ENCODE assay signal across 8 cellular contexts in the genomic region with DNA sequence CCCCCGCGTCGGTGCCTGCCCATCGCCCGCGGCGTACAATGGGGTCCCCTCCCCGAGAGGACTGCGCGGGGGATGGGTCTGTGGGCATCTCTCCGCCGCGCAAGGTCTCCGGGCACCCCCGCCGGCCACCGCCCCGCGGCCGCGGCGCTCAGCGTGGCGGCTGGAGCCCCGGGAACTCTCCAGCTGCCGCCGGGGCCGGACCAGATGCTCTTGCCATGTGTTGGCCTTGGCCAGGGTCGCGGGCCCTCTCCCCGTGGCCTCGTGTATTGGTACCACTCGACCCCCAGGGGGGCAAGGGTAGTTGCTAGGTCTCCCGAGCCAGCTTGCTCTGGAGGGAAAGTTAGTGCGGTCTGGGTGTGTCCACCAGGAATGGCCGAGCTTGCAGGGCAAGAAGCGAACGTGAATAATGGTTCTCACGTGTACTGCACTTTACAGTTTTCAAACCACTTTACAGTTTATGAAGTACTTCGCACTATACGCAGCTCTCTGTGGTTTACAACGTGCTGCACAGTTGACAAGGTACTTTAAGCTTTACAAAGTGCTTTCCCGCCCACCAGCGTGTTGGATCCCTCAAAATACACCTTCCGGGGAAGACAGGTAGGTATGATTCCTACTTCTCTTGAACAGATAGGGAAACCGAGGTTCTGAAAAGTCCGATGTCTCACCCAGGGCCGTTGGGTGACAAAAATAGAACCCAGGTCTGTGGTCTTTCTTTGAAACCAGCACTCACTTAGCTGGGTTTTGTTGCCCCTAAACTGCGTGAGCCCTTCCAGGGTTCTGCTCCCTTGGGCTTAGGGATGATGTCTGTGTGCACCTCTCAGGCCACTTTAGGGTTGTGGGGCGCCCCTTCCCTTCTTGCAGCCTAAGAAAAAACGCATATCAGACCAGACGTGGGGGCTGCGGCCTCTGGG. TPM values are rescaled to one million over a fixed set of nuclear protein-coding genes. Genes with fewer than 3 reads are reported as not detected.
A peak's percentile ranks its signal among the peaks of the same experiment; 100 is the strongest.
DNase-seq lines count a peak whose midpoint lies in the region; ATAC-seq, FAIRE-seq and TF ChIP-seq lines count a peak whose summit lies in the region.

No MANE protein-coding gene starts in this region.

- no peak for DNase-seq in GM12892 (ENCODE audit: insufficient read length)
- DNase-seq in OCI-LY7 (ENCODE audit: low spot score), result no peak
- DNase-seq in esophagus muscularis mucosa (ENCODE audit: extremely low spot score), result no peak
- no peak for DNase-seq in progenitor cell of endocrine pancreas (ENCODE audit: low spot score, unreplicated experiment)
- DNase-seq in NCI-H446 treated with DMSO at 0.1 percent for 48 hours (lab: John Stamatoyannopoulos, UW), result no peak
- DNase-seq in activated gamma-delta T cell treated with Interleukin-2 at 50 U/mL for 16 hours, result no peak
- DNase-seq in putamen (ENCODE audit: low spot score), result no peak

- peak; percentile 81 for FAIRE-seq in GM12892 (lab: Jason Lieb, UNC)

- no peaks in the 10 kb centered on the region for H4K20me1 ChIP-seq in OCI-LY7 (ENCODE audit: insufficient read depth, low read length)

- no peak for TF ChIP-seq CTCF in OCI-LY7 (conservative IDR thresholded peaks at IDR 0.05; ENCODE audit: low read length)
- no peak for TF ChIP-seq CTCF in esophagus muscularis mucosa (IDR thresholded peaks at IDR 0.05)
- no peak for TF ChIP-seq CTCF in progenitor cell of endocrine pancreas (IDR thresholded peaks at IDR 0.05; ENCODE audit: unreplicated experiment)

- no TSS peak for BruUV-seq in OCI-LY7 (replicated peaks; lab: Mats Ljungman, UMichigan)

- CTCF ChIA-PET in OCI-LY7 (lab: Charles Lee; ENCODE audit: unreplicated experiment), result no interaction called here

- H3K27ac Mint-ChIP-seq in progenitor cell of endocrine pancreas, result peak overlapping the region; percentile 84

- H3K4me3 Mint-ChIP-seq in progenitor cell of endocrine pancreas (ENCODE audit: low read depth), result peak overlapping the region; percentile 81

- H3K79me2 ChIP-seq in OCI-LY7 (ENCODE audit: insufficient read depth, low read depth, low read length), result no peaks in the 10 kb centered on the region

- H3K4me3 ChIP-seq in OCI-LY7 (ENCODE audit: low read depth, low read length, poor library complexity, severe bottlenecking) (no peak overlapping the region), esophagus muscularis mucosa (peak overlapping the region; percentile 50 to 64 (median 52))

- no peak for TF ChIP-seq POLR2A in GM12892 (IDR thresholded peaks at IDR 0.05; ENCODE audit: low read depth, low read length)
- no peak for TF ChIP-seq POLR2A in esophagus muscularis mucosa (IDR thresholded peaks at IDR 0.05; ENCODE audit: low read depth)

- H3K36me3 Mint-ChIP-seq in progenitor cell of endocrine pancreas (ENCODE audit: insufficient read depth), result peaks cover 3% of the 10 kb centered on the region

- H3K27me3 Mint-ChIP-seq in progenitor cell of endocrine pancreas, result no peaks in the 10 kb centered on the region

- intact Hi-C loops in OCI-LY7 (cut with micrococcal nuclease; ENCODE audit: unreplicated experiment) (no loop called here), esophagus muscularis mucosa (cut with DNase I) (no loop called here)

- H3K27ac ChIP-seq in OCI-LY7 (ENCODE audit: low read depth, low read length, poor library complexity, severe bottlenecking) (no peak overlapping the region), esophagus muscularis mucosa (replicated peaks in 1 of 4) (no peak overlapping the region)

- no peaks in the 10 kb centered on the region for H3K9me2 ChIP-seq in OCI-LY7 (ENCODE audit: insufficient read depth, low read length)

- H3K27me3 ChIP-seq in esophagus muscularis mucosa, result peaks cover 4 to 60% (median 11%) of the 10 kb centered on the region in 4 donors

- no peak for ATAC-seq in HG03354 (IDR thresholded peaks at IDR 0.05; ENCODE audit: poor library complexity, severe bottlenecking, unreplicated experiment)

- 0 out of 2 replicates have a peak overlapping the region, but pooled peaks have one; percentile 2 for H3K4me2 ChIP-seq in OCI-LY7 (ENCODE audit: low read length)

- H2AFZ ChIP-seq in OCI-LY7 (ENCODE audit: low read length), result no peak overlapping the region

- no peaks in the 10 kb centered on the region for H3K9me3 Mint-ChIP-seq in progenitor cell of endocrine pancreas (ENCODE audit: low read depth)

- H3K4me1 ChIP-seq in OCI-LY7 (ENCODE audit: insufficient read depth, low read length, poor library complexity, severe bottlenecking) (no peaks in the 10 kb centered on the region), esophagus muscularis mucosa (peaks cover 13 to 25% (median 21%) of the 10 kb centered on the region in 4 donors)

- H3K4me1 Mint-ChIP-seq in progenitor cell of endocrine pancreas (ENCODE audit: low read depth), result peaks cover 33% of the 10 kb centered on the region

- TF ChIP-seq EP300 in esophagus muscularis mucosa (IDR thresholded peaks at IDR 0.05), result no peak

- WGBS in esophagus muscularis mucosa, result 42% methylated on average over 29 of the region's 53 CpGs

- POLR2A ChIA-PET in OCI-LY7 (lab: Charles Lee), result interaction anchor here (1.4 kb wide), 1 partner anchor 18 kb away, joined by 4 read pairs; no protein-coding TSS in a partner anchor

- H3K9me3 ChIP-seq in OCI-LY7 (ENCODE audit: low read length) (no peaks in the 10 kb centered on the region), esophagus muscularis mucosa (no peaks in the 10 kb centered on the region)

- no peaks in the 10 kb centered on the region for H3K36me3 ChIP-seq in OCI-LY7 (ENCODE audit: insufficient read depth, low read length)
- H3K36me3 ChIP-seq in esophagus muscularis mucosa, result no peaks in the 10 kb centered on the region

RNA-seq across cellular contexts. Expression of gene EPHB2, which starts 1.2 kb away (rescaled TPM):
- polyA plus RNA-seq in GM12892 (2012; ENCODE audit: missing spikeins), result not detected
- 0.62 TPM in 1 of 2 replicates, not detected in the other for total RNA-seq in OCI-LY7 (2014; rRNA removed; shearing (Covaris generic))
- total RNA-seq in OCI-LY7 (2022) (0.53 and 0.59 TPM in 2 replicates), esophagus muscularis mucosa (1 to 10 TPM; 1.5 to 3.3 (median 1.9) TPM), progenitor cell of endocrine pancreas (64.2 and 69.4 TPM in 2 replicates)

RNA-seq across cellular contexts. Expression of gene C1QB, which starts 58.8 kb away (rescaled TPM):
- not detected for polyA plus RNA-seq in GM12892 (2012; ENCODE audit: missing spikeins)
- total RNA-seq in OCI-LY7 (2014; rRNA removed; shearing (Covaris generic)), result not detected in 2 replicates
- total RNA-seq in OCI-LY7 (2022) (not detected in 2 replicates), esophagus muscularis mucosa (100 to 1,000 TPM; 254 to 583 (median 288) TPM), progenitor cell of endocrine pancreas (not detected in 2 replicates)

Comparison
In these comparisons a context has a peak if more than half of its experiments do, and no peak if none do; other contexts are left out.
1. RNA of gene EPHB2, which starts 1.2 kb away (total RNA-seq): 64.2 to 69.4 TPM in progenitor cell of endocrine pancreas; 1.5 to 3.3 TPM in esophagus muscularis mucosa and 0.53 to 0.62 TPM in OCI-LY7; every median in the first group is over 10 times any median in the second.
2. RNA of gene C1QB, which starts 58.8 kb away (total RNA-seq): 254 to 583 TPM in esophagus muscularis mucosa; not detected in OCI-LY7 and not detected in progenitor cell of endocrine pancreas; every median in the first group is over 100 times any median in the second.